21 cellular contexts compared by ENCODE assay signal in the genomic region with DNA sequence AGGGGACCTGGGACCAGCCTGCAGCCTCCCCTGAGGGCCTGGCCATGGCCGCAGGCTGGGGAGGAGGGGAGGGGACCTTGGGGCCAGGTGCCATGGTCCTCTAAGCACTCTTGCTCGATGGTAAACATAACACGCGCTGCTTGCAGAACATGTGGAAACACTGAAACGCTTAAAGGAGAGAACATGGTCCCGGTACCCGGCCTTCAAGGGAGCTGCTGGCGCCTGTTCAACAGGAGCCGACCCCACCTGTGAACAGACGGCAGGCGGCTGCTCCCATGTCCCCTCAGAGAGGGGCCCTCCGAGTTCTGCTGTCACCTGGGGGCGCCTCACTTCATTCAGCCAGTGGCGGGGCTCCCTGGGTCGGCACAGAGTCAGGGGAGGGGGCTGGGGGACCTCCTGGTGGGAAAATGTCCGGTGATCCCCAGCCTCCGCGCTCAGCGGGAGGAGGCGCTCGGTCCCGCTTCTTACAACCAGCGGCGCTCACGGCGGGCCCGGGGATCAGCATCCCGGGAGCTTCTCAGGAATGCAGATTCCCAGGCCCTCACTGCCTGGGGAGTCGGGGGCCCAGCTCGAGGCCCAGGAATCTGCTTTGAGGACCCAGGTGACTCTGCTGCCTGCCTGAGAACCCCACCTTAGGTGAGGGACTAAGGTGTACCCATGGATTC. TPM values are rescaled to one million over a fixed set of nuclear protein-coding genes. Genes with fewer than 3 reads are reported as not detected.
"Had no signal": no experiment of that assay in that cellular context is flagged by ENCODE, and none has a peak within 500 bp of the region (broad histone marks: within the 10 kb centered on the region; RNA-seq: fewer than 3 reads in every experiment).

No MANE protein-coding gene starts in this region.

- H3K27ac ChIP-seq: colonic mucosa, spleen, transverse colon had no signal

- ATAC-seq: left lobe of liver; mucosa of descending colon; naive thymus-derived CD8-positive, alpha-beta T cell; sciatic nerve had no signal

- H3K4me1 ChIP-seq: colonic mucosa, spleen, transverse colon had no signal

- H3K4me3 ChIP-seq: colonic mucosa, mucosa of descending colon, spleen, transverse colon had no signal

- H3K36me3 ChIP-seq: colonic mucosa, heart left ventricle, spleen, transverse colon had no signal

- H3K4me1 Mint-ChIP-seq: activated B cell treated with CpG ODN at 0.5 μM for 24 hours had no signal

- H3K27ac Mint-ChIP-seq: activated B cell treated with CpG ODN at 0.5 μM for 24 hours; activated CD4-positive, alpha-beta T cell treated with anti-CD3 and anti-CD28 coated beads, Interleukin-2, amount 10 ng/mL, durations not matched to agents 7 days and 5 days; activated naive CD4-positive, alpha-beta T cell treated with anti-CD3 and anti-CD28 coated beads for 36 hours; naive thymus-derived CD8-positive, alpha-beta T cell had no signal

- DNase-seq: activated B cell treated with CpG ODN at 0.5 μM for 24 hours; activated CD4-positive, alpha-beta T cell treated with anti-CD3 and anti-CD28 coated beads, Interleukin-2, amount 10 ng/mL, durations not matched to agents 7 days and 5 days; activated CD8-positive, alpha-beta memory T cell treated with anti-CD3 and anti-CD28 coated beads for 24 hours; activated naive CD4-positive, alpha-beta T cell treated with anti-CD3 and anti-CD28 coated beads for 36 hours; caudate nucleus; colonic mucosa; heart left ventricle; islet precursor cell; mucosa of descending colon; naive thymus-derived CD8-positive, alpha-beta T cell; nucleus accumbens; spleen; stimulated activated CD4-positive, alpha-beta T cell treated with anti-CD3 and anti-CD28 coated beads, Interleukin-1b, Interleukin-23, amount 100 ng/mL, for 48 hours; stimulated activated naive CD4-positive, alpha-beta T cell; substantia nigra; transverse colon had no signal

- H3K9me3 Mint-ChIP-seq: activated B cell treated with CpG ODN at 0.5 μM for 24 hours; activated CD4-positive, alpha-beta T cell treated with anti-CD3 and anti-CD28 coated beads, Interleukin-2, amount 10 ng/mL, durations not matched to agents 7 days and 5 days; activated naive CD4-positive, alpha-beta T cell treated with anti-CD3 and anti-CD28 coated beads for 36 hours had no signal

- H3K9me3 ChIP-seq: colonic mucosa, heart left ventricle, mucosa of descending colon, spleen, transverse colon had no signal

- H3K4me3 Mint-ChIP-seq: activated B cell treated with CpG ODN at 0.5 μM for 24 hours; activated CD4-positive, alpha-beta T cell treated with anti-CD3 and anti-CD28 coated beads, Interleukin-2, amount 10 ng/mL, durations not matched to agents 7 days and 5 days; activated naive CD4-positive, alpha-beta T cell treated with anti-CD3 and anti-CD28 coated beads for 36 hours; naive thymus-derived CD8-positive, alpha-beta T cell had no signal

RNA-seq across cellular contexts. Expression of gene SSTR5, which starts 0.9 kb away (rescaled TPM):
- total RNA-seq: activated B cell treated with CpG ODN at 0.5 μM for 24 hours; activated CD4-positive, alpha-beta T cell treated with anti-CD3 and anti-CD28 coated beads, Interleukin-2, amount 10 ng/mL, durations not matched to agents 7 days and 5 days; activated naive CD4-positive, alpha-beta T cell treated with anti-CD3 and anti-CD28 coated beads for 36 hours; fibroblast of lung; frontal cortex; left lobe of liver; mucosa of descending colon; naive thymus-derived CD8-positive, alpha-beta T cell; posterior vena cava; sciatic nerve; spleen; transverse colon had no signal
- polyA plus RNA-seq: fibroblast of lung; naive thymus-derived CD8-positive, alpha-beta T cell; spleen had no signal

RNA-seq across cellular contexts. Expression of gene C1QTNF8, which starts 24.4 kb away (rescaled TPM):
- total RNA-seq: activated B cell treated with CpG ODN at 0.5 μM for 24 hours; activated CD4-positive, alpha-beta T cell treated with anti-CD3 and anti-CD28 coated beads, Interleukin-2, amount 10 ng/mL, durations not matched to agents 7 days and 5 days; activated naive CD4-positive, alpha-beta T cell treated with anti-CD3 and anti-CD28 coated beads for 36 hours; colonic mucosa; fibroblast of lung; frontal cortex; heart left ventricle; left lobe of liver; mucosa of descending colon; naive thymus-derived CD8-positive, alpha-beta T cell; posterior vena cava; sciatic nerve; spleen; transverse colon had no signal
- polyA plus RNA-seq: fibroblast of lung; heart left ventricle; naive thymus-derived CD8-positive, alpha-beta T cell; spleen had no signal
